ENCODE assay signal across 27 cellular contexts in the genomic region with DNA sequence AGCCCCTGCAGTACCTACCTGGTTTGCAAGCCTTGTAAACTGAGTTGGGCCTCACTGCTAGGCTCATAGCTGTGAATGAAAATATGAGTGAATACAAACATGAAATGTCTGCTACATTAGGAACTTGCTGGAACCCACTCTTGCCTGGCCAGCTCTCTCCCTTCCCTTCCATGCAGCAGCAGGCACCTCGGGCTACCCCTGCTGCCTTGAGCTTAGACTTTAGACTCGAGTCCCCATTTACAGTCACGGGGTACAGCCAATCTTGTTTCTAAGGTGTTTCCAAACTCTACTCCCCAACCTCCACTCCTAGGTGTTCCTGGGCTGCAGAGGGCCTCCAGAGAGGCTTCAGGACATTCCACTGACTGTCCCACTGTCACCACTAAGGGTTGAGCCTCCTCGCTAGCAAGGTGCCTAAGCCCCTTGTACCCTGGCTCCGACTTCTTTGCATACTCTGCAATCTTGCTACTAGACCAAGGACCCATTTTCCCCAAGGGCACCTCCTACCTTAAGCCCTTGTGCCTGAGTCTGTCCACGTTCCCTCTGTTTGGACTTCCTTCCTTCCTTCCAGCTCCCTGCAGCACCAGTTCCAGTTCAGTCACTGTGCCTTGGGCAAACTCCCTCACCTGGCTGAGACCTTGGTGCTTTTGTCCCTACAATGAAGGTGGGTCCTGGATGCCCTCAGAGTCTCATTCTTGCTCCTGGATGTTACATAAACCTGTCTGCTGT. TPM values are rescaled to one million over a fixed set of nuclear protein-coding genes. Genes with fewer than 3 reads are reported as not detected.
DNase-seq lines count a peak whose midpoint lies in the region; TF ChIP-seq lines count a peak whose summit lies in the region.
"Had no signal": no experiment of that assay in that cellular context is flagged by ENCODE, and none has a peak within 500 bp of the region (broad histone marks: within the 10 kb centered on the region; RNA-seq: fewer than 3 reads in every experiment).

No MANE protein-coding gene starts in this region.

- intact Hi-C loops in transverse colon (cut with DNase I; ENCODE audit: low total_unique reads): no loop called here

- no peak for TF ChIP-seq EP300 in transverse colon (IDR thresholded peaks at IDR 0.05; ENCODE audit: low read depth)

- H4K8ac ChIP-seq in mesenchymal stem cell (ENCODE audit: low read length): no peak overlapping the region

- H2BK5ac ChIP-seq in mesenchymal stem cell (ENCODE audit: low read depth, low read length, poor library complexity, severe bottlenecking): no peak overlapping the region

- no peak overlapping the region for H3K4me2 ChIP-seq in mesenchymal stem cell (ENCODE audit: low read length, poor library complexity, severe bottlenecking)
- H3K4me2 ChIP-seq: smooth muscle cell had no signal

- no peaks in the 10 kb centered on the region for H3K79me1 ChIP-seq in mesenchymal stem cell (replicated peaks; ENCODE audit: low read length, poor library complexity, severe bottlenecking)

- in situ Hi-C loops in transverse colon (cut with MboI; ENCODE audit: low pct_ligation_motif_present in 1 of 4, low pct_unique_long_range_greater_than_20kb in 1 of 4, low sequenced_read_pairs in 3 of 4): no loop called here

- WGBS in mesenchymal stem cell: 81% methylated on average over 6 of the region's 6 CpGs
- 72% methylated on average over 6 of the region's 6 CpGs; no CpG with 5 or more reads in 1 of the 2 donors for WGBS in transverse colon (ENCODE audit: low coverage in 1 of 2), 2 donors

- no peak for TF ChIP-seq POLR2A in transverse colon (IDR thresholded peaks at IDR 0.05)

- no peak overlapping the region for H2BK12ac ChIP-seq in mesenchymal stem cell (ENCODE audit: low read length in 2 of 2)

- no peak overlapping the region for H3K9ac ChIP-seq in mesenchymal stem cell (ENCODE audit: low read length)

- H3K14ac ChIP-seq in mesenchymal stem cell (ENCODE audit: low read length in 2 of 2): no peak overlapping the region

- no peak overlapping the region for H3K4me3 ChIP-seq in WERI-Rb-1 (ENCODE audit: low read depth, low read length)
- no peak overlapping the region for H3K4me3 ChIP-seq in mesenchymal stem cell (ENCODE audit: insufficient read depth in 1 of 2, low read depth in 1 of 2, low read length in 2 of 2)
- no peak overlapping the region for H3K4me3 ChIP-seq in transverse colon
- H3K4me3 ChIP-seq: esophagus squamous epithelium, lower lobe of right lung, mucosa of descending colon, ovary, smooth muscle cell, thoracic aorta had no signal

- H3K18ac ChIP-seq in mesenchymal stem cell (ENCODE audit: low read depth in 1 of 2, low read length in 2 of 2): no peak overlapping the region

- H3K23ac ChIP-seq in mesenchymal stem cell (ENCODE audit: low read length in 2 of 2): no peak overlapping the region

- peak; percentile 42 for DNase-seq in NCI-H82 (lab: John Stamatoyannopoulos, UW)
- DNase-seq in NCI-H82 treated with DMSO at 0.1 percent for 48 hours (lab: John Stamatoyannopoulos, UW; ENCODE audit: unreplicated experiment): no peak
- DNase-seq in WERI-Rb-1: peak; percentile 12
- no peak for DNase-seq in mesenchymal stem cell
- peak; percentile 2 for DNase-seq in transverse colon
- DNase-seq in NAMALWA (ENCODE audit: low spot score): no peak
- no peak for DNase-seq in activated CD4-positive, alpha-beta T cell treated with anti-CD3 and anti-CD28 coated beads for 4 hours
- DNase-seq in activated CD4-positive, CD25-positive, alpha-beta regulatory T cell (lab: John Stamatoyannopoulos, UW): no peak
- DNase-seq: activated CD4-positive, alpha-beta T cell treated with anti-CD3 and anti-CD28 coated beads, Interleukin-2, amount 10 ng/mL, durations not matched to agents 24 days and 14 days; activated naive CD4-positive, alpha-beta T cell treated with anti-CD3 and anti-CD28 coated beads for 36 hours; activated T-cell treated with anti-CD3 and anti-CD28 coated beads, Interleukin-2, amount 50 U/mL, for 72 hours; central memory CD4-positive, alpha-beta T cell; DND-41; esophagus squamous epithelium; foreskin keratinocyte; GF-D8; Kasumi-1; lower lobe of right lung; mucosa of descending colon; NCI-H1436; NCI-H2081 treated with DMSO at 0.1 percent for 48 hours; NCI-H774; ovary; stimulated activated naive CD4-positive, alpha-beta T cell treated with Interleukin-2 at 50 U/mL for 16 hours; T-helper 9 cell had no signal

- peaks cover 21% of the 10 kb centered on the region for H3K9me3 ChIP-seq in WERI-Rb-1 (ENCODE audit: severe bottlenecking)
- no peaks in the 10 kb centered on the region for H3K9me3 ChIP-seq in mesenchymal stem cell (ENCODE audit: control insufficient read depth, low read length)
- H3K9me3 ChIP-seq in transverse colon: no peaks in the 10 kb centered on the region
- H3K9me3 ChIP-seq: esophagus squamous epithelium, lower lobe of right lung, mucosa of descending colon, ovary, thoracic aorta had no signal

- H3K36me3 ChIP-seq in WERI-Rb-1: no peaks in the 10 kb centered on the region
- no peaks in the 10 kb centered on the region for H3K36me3 ChIP-seq in mesenchymal stem cell (ENCODE audit: control insufficient read depth in 1 of 2, insufficient read depth in 2 of 2, low read depth in 1 of 2, low read length in 2 of 2)
- no peaks in the 10 kb centered on the region for H3K36me3 ChIP-seq in transverse colon
- H3K36me3 ChIP-seq: esophagus squamous epithelium, lower lobe of right lung, ovary, thoracic aorta had no signal

- H3K27ac ChIP-seq in WERI-Rb-1: no peak overlapping the region
- H3K27ac ChIP-seq in mesenchymal stem cell (ENCODE audit: low read length, poor library complexity, severe bottlenecking): no peak overlapping the region
- H3K27ac ChIP-seq in transverse colon: no peak overlapping the region
- H3K27ac ChIP-seq: foreskin keratinocyte, ovary, thoracic aorta had no signal

- H3K27me3 ChIP-seq in WERI-Rb-1 (ENCODE audit: insufficient read depth, low read depth, severe bottlenecking) (peaks cover 92% of the 10 kb centered on the region), mesenchymal stem cell (ENCODE audit: control insufficient read depth in 1 of 2, insufficient read depth in 1 of 2, low read length in 2 of 2) (peaks cover 9 to 52% of the 10 kb centered on the region in 2 experiments), transverse colon (peaks cover 20% of the 10 kb centered on the region)
- H3K27me3 ChIP-seq: ovary had no signal

- no peak overlapping the region for H2BK120ac ChIP-seq in mesenchymal stem cell (ENCODE audit: low read depth, low read length)

- H3K4me1 ChIP-seq in mesenchymal stem cell (ENCODE audit: control insufficient read depth, insufficient read depth, low read depth, low read length): peaks cover 2% of the 10 kb centered on the region
- peaks cover 10 to 18% (median 13%) of the 10 kb centered on the region in 4 donors for H3K4me1 ChIP-seq in transverse colon
- H3K4me1 ChIP-seq: foreskin keratinocyte had no signal

- no peak overlapping the region for H2AK5ac ChIP-seq in mesenchymal stem cell (ENCODE audit: low read length, severe bottlenecking)

- no peak overlapping the region for H2AFZ ChIP-seq in mesenchymal stem cell (ENCODE audit: low read depth, low read length)

- no peak overlapping the region for H3K4ac ChIP-seq in mesenchymal stem cell (ENCODE audit: low read depth in 1 of 2, low read length in 2 of 2)

- no peak overlapping the region for H2BK15ac ChIP-seq in mesenchymal stem cell (ENCODE audit: low read depth, poor library complexity, severe bottlenecking)

- TF ChIP-seq CTCF in WERI-Rb-1 (IDR thresholded peaks at IDR 0.05; ENCODE audit: low read depth, low read length) (no peak), transverse colon (IDR thresholded peaks at IDR 0.05) (no peak)

- peak overlapping the region; percentile 39 for H4K91ac ChIP-seq in mesenchymal stem cell (ENCODE audit: low read length)

RNA-seq across cellular contexts. Expression of gene CDK18, which starts 36.9 kb away (rescaled TPM):
- polyA plus RNA-seq in mesenchymal stem cell (2013, experiment 1 of 2): 7.4 TPM
- 7.5 TPM for polyA plus RNA-seq in mesenchymal stem cell (2013, experiment 2 of 2)
- 100 to 1,000 TPM in 1 of 4 donors, 10 to 100 TPM in 3; 28.8 to 112 (median 33.5) TPM for total RNA-seq in transverse colon

Comparison
In these comparisons a context has a peak if more than half of its experiments do, and no peak if none do; other contexts are left out.
1. DNase-seq: peak in NCI-H82 (single experiment), WERI-Rb-1 (single experiment) and transverse colon (single experiment); none in NCI-H82 treated with DMSO at 0.1 percent for 48 hours (single experiment), mesenchymal stem cell (single experiment), NAMALWA (single experiment), activated CD4-positive, alpha-beta T cell treated with anti-CD3 and anti-CD28 coated beads for 4 hours (0 of 2) and activated CD4-positive, CD25-positive, alpha-beta regulatory T cell (0 of 4).